In genomic region chr14:49579841-49580240, GRCh38 we compare ENCODE assay signal across 19 cellular contexts. TPM values are rescaled to one million over a fixed set of nuclear protein-coding genes. Genes with fewer than 3 reads are reported as not detected.
A peak's percentile ranks its signal among the peaks of the same experiment; 100 is the strongest.
DNase-seq lines count a peak whose midpoint lies in the region; ATAC-seq and TF ChIP-seq lines count a peak whose summit lies in the region.
"Had no signal": no experiment of that assay in that cellular context is flagged by ENCODE, and none has a peak within 500 bp of the region (broad histone marks: within the 10 kb centered on the region; RNA-seq: fewer than 3 reads in every experiment).

No MANE protein-coding gene starts in this region.

- intact Hi-C loops in activated CD8-positive, alpha-beta T cell treated with anti-CD3 and anti-CD28 coated beads for 36 hours (cut with micrococcal nuclease), result no loop called here
- intact Hi-C loops in Calu3 (cut with micrococcal nuclease; ENCODE audit: unreplicated experiment), result no loop called here
- intact Hi-C loops in activated T-helper 1 cell treated with anti-CD3 and anti-CD28 coated beads, Interleukin-12 subunit alpha, Interleukin-12 subunit beta, Interleukin-2, Interleukin-4 antibody, amounts not matched to agents 30 ng/mL and 10 ng/mL and 1 ng/mL, durations not matched to agents 14 hours and 24 hours and 36 hours (cut with micrococcal nuclease), result loop anchor here (10.0 kb wide), 1 partner anchor 1255 kb away; the partner anchor contains the start of gene NIN
- intact Hi-C loops in naive thymus-derived CD4-positive, alpha-beta T cell (cut with micrococcal nuclease), result loop anchor here (10.0 kb wide), 2 partner anchors 1515 to 1665 kb away; partner anchors contain the start of genes TMX1 (in 1 of the 2) and TRIM9 (in 1 of the 2)

- H3K27me3 Mint-ChIP-seq in activated CD8-positive, alpha-beta T cell treated with anti-CD3 and anti-CD28 coated beads for 36 hours, result no peaks in the 10 kb centered on the region
- no peaks in the 10 kb centered on the region for H3K27me3 Mint-ChIP-seq in activated CD8-positive, alpha-beta T cell treated with anti-CD3 and anti-CD28 coated beads, Interleukin-2, amount 10 ng/mL, durations not matched to agents 7 days and 5 days (ENCODE audit: low read depth)
- no peaks in the 10 kb centered on the region for H3K27me3 Mint-ChIP-seq in Calu3 (ENCODE audit: unreplicated experiment)
- no peaks in the 10 kb centered on the region for H3K27me3 Mint-ChIP-seq in activated T-helper 1 cell treated with anti-CD3 and anti-CD28 coated beads, Interleukin-12 subunit alpha, Interleukin-12 subunit beta, Interleukin-2, Interleukin-4 antibody, amounts not matched to agents 30 ng/mL and 10 ng/mL and 1 ng/mL, durations not matched to agents 14 hours and 24 hours and 36 hours (ENCODE audit: insufficient read depth)
- no peaks in the 10 kb centered on the region for H3K27me3 Mint-ChIP-seq in naive thymus-derived CD4-positive, alpha-beta T cell
- H3K27me3 Mint-ChIP-seq: naive B cell, progenitor cell of endocrine pancreas had no signal

- no peak for DNase-seq in activated CD8-positive, alpha-beta T cell treated with anti-CD3 and anti-CD28 coated beads for 36 hours
- no peak for DNase-seq in activated CD8-positive, alpha-beta T cell treated with anti-CD3 and anti-CD28 coated beads, Interleukin-2, amount 10 ng/mL, durations not matched to agents 7 days and 5 days
- DNase-seq in Calu3, result no peak
- no peak for DNase-seq in activated T-helper 1 cell treated with anti-CD3 and anti-CD28 coated beads, Interleukin-12 subunit alpha, Interleukin-12 subunit beta, Interleukin-2, Interleukin-4 antibody, amounts not matched to agents 30 ng/mL and 10 ng/mL and 1 ng/mL, durations not matched to agents 14 hours and 24 hours and 36 hours (ENCODE audit: low spot score)
- no peak for DNase-seq in naive thymus-derived CD4-positive, alpha-beta T cell
- no peak for DNase-seq in activated effector memory CD4-positive, alpha-beta T cell treated with Interleukin-2 at 50 U/mL for 16 hours
- DNase-seq: activated CD8-positive, alpha-beta memory T cell treated with anti-CD3 and anti-CD28 coated beads, Interleukin-2, amount 50 U/mL, for 48 hours; C1 segment of cervical spinal cord; gastrocnemius medialis; HCEC 1CT; naive B cell; NCI-H1417; SJCRH30; stimulated activated CD4-positive, alpha-beta T cell treated with anti-CD3 and anti-CD28 coated beads, Interleukin-4, amount 100 ng/mL, for 1 hour; T-helper 9 cell had no signal

- TF ChIP-seq CTCF in activated CD8-positive, alpha-beta T cell treated with anti-CD3 and anti-CD28 coated beads for 36 hours (IDR thresholded peaks at IDR 0.05), result no peak
- TF ChIP-seq CTCF in Calu3 (IDR thresholded peaks at IDR 0.05; ENCODE audit: unreplicated experiment), result no peak

- H3K9me3 Mint-ChIP-seq in activated CD8-positive, alpha-beta T cell treated with anti-CD3 and anti-CD28 coated beads for 36 hours, result no peaks in the 10 kb centered on the region
- no peaks in the 10 kb centered on the region for H3K9me3 Mint-ChIP-seq in activated CD8-positive, alpha-beta T cell treated with anti-CD3 and anti-CD28 coated beads, Interleukin-2, amount 10 ng/mL, durations not matched to agents 7 days and 5 days (ENCODE audit: insufficient read depth)
- H3K9me3 Mint-ChIP-seq in Calu3 (ENCODE audit: low read depth, unreplicated experiment), result no peaks in the 10 kb centered on the region
- no peaks in the 10 kb centered on the region for H3K9me3 Mint-ChIP-seq in activated T-helper 1 cell treated with anti-CD3 and anti-CD28 coated beads, Interleukin-12 subunit alpha, Interleukin-12 subunit beta, Interleukin-2, Interleukin-4 antibody, amounts not matched to agents 30 ng/mL and 10 ng/mL and 1 ng/mL, durations not matched to agents 14 hours and 24 hours and 36 hours
- H3K9me3 Mint-ChIP-seq in naive thymus-derived CD4-positive, alpha-beta T cell, result no peaks in the 10 kb centered on the region
- H3K9me3 Mint-ChIP-seq: naive B cell had no signal

- ATAC-seq in activated CD8-positive, alpha-beta T cell treated with anti-CD3 and anti-CD28 coated beads for 36 hours, result no peak
- no peak for ATAC-seq in activated CD8-positive, alpha-beta T cell treated with anti-CD3 and anti-CD28 coated beads, Interleukin-2, amount 10 ng/mL, durations not matched to agents 7 days and 5 days
- ATAC-seq in naive thymus-derived CD4-positive, alpha-beta T cell, result no peak
- ATAC-seq in HG03354 (IDR thresholded peaks at IDR 0.05; ENCODE audit: poor library complexity, severe bottlenecking, unreplicated experiment) (no peak), HG02938 (IDR thresholded peaks at IDR 0.05; ENCODE audit: unreplicated experiment) (no peak)
- ATAC-seq: activated CD4-positive, CD25-positive, alpha-beta regulatory T cell treated with anti-CD3 and anti-CD28 coated beads, Interleukin-2, amount 50 U/mL, for 24 hours; gastrocnemius medialis had no signal

- H3K36me3 Mint-ChIP-seq in activated CD8-positive, alpha-beta T cell treated with anti-CD3 and anti-CD28 coated beads for 36 hours (ENCODE audit: low read depth), result peaks cover 79% of the 10 kb centered on the region
- peaks cover 71% of the 10 kb centered on the region for H3K36me3 Mint-ChIP-seq in activated CD8-positive, alpha-beta T cell treated with anti-CD3 and anti-CD28 coated beads, Interleukin-2, amount 10 ng/mL, durations not matched to agents 7 days and 5 days (ENCODE audit: low read depth)
- peaks cover 59% of the 10 kb centered on the region for H3K36me3 Mint-ChIP-seq in Calu3 (ENCODE audit: insufficient read depth, unreplicated experiment)
- peaks cover 56% of the 10 kb centered on the region for H3K36me3 Mint-ChIP-seq in activated T-helper 1 cell treated with anti-CD3 and anti-CD28 coated beads, Interleukin-12 subunit alpha, Interleukin-12 subunit beta, Interleukin-2, Interleukin-4 antibody, amounts not matched to agents 30 ng/mL and 10 ng/mL and 1 ng/mL, durations not matched to agents 14 hours and 24 hours and 36 hours (ENCODE audit: low read depth)
- H3K36me3 Mint-ChIP-seq in naive thymus-derived CD4-positive, alpha-beta T cell, result peaks cover 7 to 54% (median 43%) of the 10 kb centered on the region in 5 donors

- H3K27me3 ChIP-seq in naive thymus-derived CD4-positive, alpha-beta T cell (ENCODE audit: control insufficient read depth in 2 of 2, insufficient read depth in 2 of 2, low read length in 2 of 2), result no peaks in the 10 kb centered on the region
- H3K27me3 ChIP-seq: gastrocnemius medialis, SJCRH30 had no signal

- no peak overlapping the region for H3K4me3 Mint-ChIP-seq in activated CD8-positive, alpha-beta T cell treated with anti-CD3 and anti-CD28 coated beads for 36 hours
- no peak overlapping the region for H3K4me3 Mint-ChIP-seq in activated CD8-positive, alpha-beta T cell treated with anti-CD3 and anti-CD28 coated beads, Interleukin-2, amount 10 ng/mL, durations not matched to agents 7 days and 5 days
- no peak overlapping the region for H3K4me3 Mint-ChIP-seq in Calu3 (ENCODE audit: low read depth, unreplicated experiment)
- H3K4me3 Mint-ChIP-seq in activated T-helper 1 cell treated with anti-CD3 and anti-CD28 coated beads, Interleukin-12 subunit alpha, Interleukin-12 subunit beta, Interleukin-2, Interleukin-4 antibody, amounts not matched to agents 30 ng/mL and 10 ng/mL and 1 ng/mL, durations not matched to agents 14 hours and 24 hours and 36 hours, result no peak overlapping the region
- peak overlapping the region in 2 of 10 donors; percentile 9 to 56 for H3K4me3 Mint-ChIP-seq in naive thymus-derived CD4-positive, alpha-beta T cell

- no TSS peak for BruUV-seq in Calu3 (replicated peaks; lab: Mats Ljungman, UMichigan)

- peaks cover 13 to 43% (median 16%) of the 10 kb centered on the region in 3 experiments for H3K36me3 ChIP-seq in naive thymus-derived CD4-positive, alpha-beta T cell (ENCODE audit: control insufficient read depth in 2 of 3, insufficient read depth in 3 of 3, low read length in 3 of 3)

- H3K4me1 Mint-ChIP-seq in activated CD8-positive, alpha-beta T cell treated with anti-CD3 and anti-CD28 coated beads for 36 hours (ENCODE audit: low read depth), result peaks cover 66% of the 10 kb centered on the region
- peaks cover 41% of the 10 kb centered on the region for H3K4me1 Mint-ChIP-seq in activated CD8-positive, alpha-beta T cell treated with anti-CD3 and anti-CD28 coated beads, Interleukin-2, amount 10 ng/mL, durations not matched to agents 7 days and 5 days (ENCODE audit: low read depth)
- peaks cover 33% of the 10 kb centered on the region for H3K4me1 Mint-ChIP-seq in Calu3 (ENCODE audit: low read depth, unreplicated experiment)
- H3K4me1 Mint-ChIP-seq in activated T-helper 1 cell treated with anti-CD3 and anti-CD28 coated beads, Interleukin-12 subunit alpha, Interleukin-12 subunit beta, Interleukin-2, Interleukin-4 antibody, amounts not matched to agents 30 ng/mL and 10 ng/mL and 1 ng/mL, durations not matched to agents 14 hours and 24 hours and 36 hours (ENCODE audit: low read depth), result peaks cover 50% of the 10 kb centered on the region
- H3K4me1 Mint-ChIP-seq in naive thymus-derived CD4-positive, alpha-beta T cell, result peaks cover 30 to 66% (median 63%) of the 10 kb centered on the region in 7 donors

- CTCF ChIA-PET in activated CD8-positive, alpha-beta T cell treated with anti-CD3 and anti-CD28 coated beads for 36 hours (lab: Charles Lee), result interaction anchor here (1.3 to 1.9 kb wide), 2 partner anchors 41 to 118 kb away, joined by 3 to 7 read pairs; partner anchors contain the start of genes MGAT2 and RPL36AL
- CTCF ChIA-PET in activated CD8-positive, alpha-beta T cell treated with anti-CD3 and anti-CD28 coated beads, Interleukin-2, amount 10 ng/mL, durations not matched to agents 7 days and 5 days (lab: Charles Lee), result interaction anchor here (1.5 kb wide), 1 partner anchor 118 kb away, joined by 6 read pairs; no protein-coding TSS in a partner anchor
- CTCF ChIA-PET in Calu3 (lab: Charles Lee), result no interaction called here
- CTCF ChIA-PET in naive thymus-derived CD4-positive, alpha-beta T cell (lab: Charles Lee), result no interaction called here

- H3K9me3 ChIP-seq in naive thymus-derived CD4-positive, alpha-beta T cell (ENCODE audit: control insufficient read depth in 2 of 3, low read length in 3 of 3), result no peaks in the 10 kb centered on the region
- H3K9me3 ChIP-seq: gastrocnemius medialis, SJCRH30 had no signal

- H3K27ac Mint-ChIP-seq in activated CD8-positive, alpha-beta T cell treated with anti-CD3 and anti-CD28 coated beads for 36 hours, result peak overlapping the region; percentile 23
- no peak overlapping the region for H3K27ac Mint-ChIP-seq in activated CD8-positive, alpha-beta T cell treated with anti-CD3 and anti-CD28 coated beads, Interleukin-2, amount 10 ng/mL, durations not matched to agents 7 days and 5 days
- peak overlapping the region; percentile 3 for H3K27ac Mint-ChIP-seq in Calu3 (ENCODE audit: unreplicated experiment)
- peak overlapping the region; percentile 4 for H3K27ac Mint-ChIP-seq in activated T-helper 1 cell treated with anti-CD3 and anti-CD28 coated beads, Interleukin-12 subunit alpha, Interleukin-12 subunit beta, Interleukin-2, Interleukin-4 antibody, amounts not matched to agents 30 ng/mL and 10 ng/mL and 1 ng/mL, durations not matched to agents 14 hours and 24 hours and 36 hours
- H3K27ac Mint-ChIP-seq in naive thymus-derived CD4-positive, alpha-beta T cell, result peak overlapping the region in 5 of 9 donors; percentile 3 to 48 (median 13)

- no peak overlapping the region for H3K27ac ChIP-seq in naive thymus-derived CD4-positive, alpha-beta T cell (ENCODE audit: low read depth, low read length)
- H3K27ac ChIP-seq: gastrocnemius medialis, SJCRH30 had no signal

- POLR2A ChIA-PET in activated CD8-positive, alpha-beta T cell treated with anti-CD3 and anti-CD28 coated beads for 36 hours (lab: Charles Lee), result interaction anchor here (0.6 to 1.0 kb wide), 2 partner anchors 20 to 102 kb away, joined by 3 read pairs; no protein-coding TSS in a partner anchor
- POLR2A ChIA-PET in activated CD8-positive, alpha-beta T cell treated with anti-CD3 and anti-CD28 coated beads, Interleukin-2, amount 10 ng/mL, durations not matched to agents 7 days and 5 days (lab: Charles Lee), result interaction anchor here (0.7 to 1.8 kb wide), 3 partner anchors 14 to 187 kb away, joined by 3 to 5 read pairs (median 4); partner anchors contain the start of genes MGAT2 and RPL36AL
- POLR2A ChIA-PET in naive thymus-derived CD4-positive, alpha-beta T cell (lab: Charles Lee), result interaction anchor here (0.6 to 1.3 kb wide), 3 partner anchors 41 to 842 kb away, joined by 3 to 5 read pairs (median 4); partner anchors contain the start of genes MGAT2 and RPL36AL

- H3K4me3 ChIP-seq in naive thymus-derived CD4-positive, alpha-beta T cell (ENCODE audit: low read length), result no peak overlapping the region
- H3K4me3 ChIP-seq: gastrocnemius medialis, SJCRH30 had no signal

- H3K4me1 ChIP-seq in naive thymus-derived CD4-positive, alpha-beta T cell (ENCODE audit: control insufficient read depth in 2 of 2, insufficient read depth in 2 of 2, low read length in 2 of 2), result peaks cover 16 to 19% of the 10 kb centered on the region in 2 donors
- H3K4me1 ChIP-seq: SJCRH30 had no signal

RNA-seq across cellular contexts. Expression of gene RPS29, which starts 6.3 kb away (rescaled TPM):
- total RNA-seq in activated CD8-positive, alpha-beta T cell treated with anti-CD3 and anti-CD28 coated beads for 36 hours, result 1,000 to 10,000 TPM; 2,041 to 2,284 TPM
- total RNA-seq in activated CD8-positive, alpha-beta T cell treated with anti-CD3 and anti-CD28 coated beads, Interleukin-2, amount 10 ng/mL, durations not matched to agents 7 days and 5 days, result 1,000 to 10,000 TPM; 1,224 to 1,602 TPM
- total RNA-seq in Calu3 (2022), result 948 and 1,051 TPM in 2 replicates
- total RNA-seq in activated T-helper 1 cell treated with anti-CD3 and anti-CD28 coated beads, Interleukin-12 subunit alpha, Interleukin-12 subunit beta, Interleukin-2, Interleukin-4 antibody, amounts not matched to agents 30 ng/mL and 10 ng/mL and 1 ng/mL, durations not matched to agents 14 hours and 24 hours and 36 hours, result 1,860 and 1,913 TPM in 2 replicates
- 1,000 to 10,000 TPM; 2,254 to 4,907 (median 2,729) TPM for total RNA-seq in naive thymus-derived CD4-positive, alpha-beta T cell
- polyA plus RNA-seq in naive thymus-derived CD4-positive, alpha-beta T cell, result over 10,000 TPM; 10,630 to 13,249 TPM

RNA-seq across cellular contexts. Expression of gene LRR1, which starts 18.9 kb away (rescaled TPM):
- 10 to 100 TPM; 44.3 to 46.4 TPM for total RNA-seq in activated CD8-positive, alpha-beta T cell treated with anti-CD3 and anti-CD28 coated beads for 36 hours
- 10 to 100 TPM; 63.1 to 65.0 TPM for total RNA-seq in activated CD8-positive, alpha-beta T cell treated with anti-CD3 and anti-CD28 coated beads, Interleukin-2, amount 10 ng/mL, durations not matched to agents 7 days and 5 days
- total RNA-seq in Calu3 (2022), result 27.3 and 30.5 TPM in 2 replicates
- total RNA-seq in activated T-helper 1 cell treated with anti-CD3 and anti-CD28 coated beads, Interleukin-12 subunit alpha, Interleukin-12 subunit beta, Interleukin-2, Interleukin-4 antibody, amounts not matched to agents 30 ng/mL and 10 ng/mL and 1 ng/mL, durations not matched to agents 14 hours and 24 hours and 36 hours, result 45.1 and 46.7 TPM in 2 replicates
- total RNA-seq in naive thymus-derived CD4-positive, alpha-beta T cell, result 10 to 100 TPM in 3 of 5 experiments, 1 to 10 TPM in 2; 7.5 to 39.7 (median 13.3) TPM
- polyA plus RNA-seq in naive thymus-derived CD4-positive, alpha-beta T cell, result 10 to 100 TPM; 12.0 to 14.2 TPM

RNA-seq across cellular contexts. Expression of gene RPL36AL, which starts 40.6 kb away (rescaled TPM):
- total RNA-seq in activated CD8-positive, alpha-beta T cell treated with anti-CD3 and anti-CD28 coated beads for 36 hours, result 100 to 1,000 TPM; 214 to 231 TPM
- total RNA-seq in activated CD8-positive, alpha-beta T cell treated with anti-CD3 and anti-CD28 coated beads, Interleukin-2, amount 10 ng/mL, durations not matched to agents 7 days and 5 days, result 100 to 1,000 TPM; 229 to 241 TPM
- 159 and 161 TPM in 2 replicates for total RNA-seq in Calu3 (2022)
- total RNA-seq in activated T-helper 1 cell treated with anti-CD3 and anti-CD28 coated beads, Interleukin-12 subunit alpha, Interleukin-12 subunit beta, Interleukin-2, Interleukin-4 antibody, amounts not matched to agents 30 ng/mL and 10 ng/mL and 1 ng/mL, durations not matched to agents 14 hours and 24 hours and 36 hours, result 224 and 237 TPM in 2 replicates
- total RNA-seq in naive thymus-derived CD4-positive, alpha-beta T cell, result 100 to 1,000 TPM; 177 to 429 (median 281) TPM
- polyA plus RNA-seq in naive thymus-derived CD4-positive, alpha-beta T cell, result 100 to 1,000 TPM; 468 to 686 TPM

RNA-seq across cellular contexts. Expression of gene MGAT2, which starts 40.8 kb away (rescaled TPM):
- 10 to 100 TPM; 30.2 to 32.7 TPM for total RNA-seq in activated CD8-positive, alpha-beta T cell treated with anti-CD3 and anti-CD28 coated beads for 36 hours
- 10 to 100 TPM; 55.1 to 57.4 TPM for total RNA-seq in activated CD8-positive, alpha-beta T cell treated with anti-CD3 and anti-CD28 coated beads, Interleukin-2, amount 10 ng/mL, durations not matched to agents 7 days and 5 days
- total RNA-seq in Calu3 (2022), result 39.3 and 45.8 TPM in 2 replicates
- 57.5 and 58.3 TPM in 2 replicates for total RNA-seq in activated T-helper 1 cell treated with anti-CD3 and anti-CD28 coated beads, Interleukin-12 subunit alpha, Interleukin-12 subunit beta, Interleukin-2, Interleukin-4 antibody, amounts not matched to agents 30 ng/mL and 10 ng/mL and 1 ng/mL, durations not matched to agents 14 hours and 24 hours and 36 hours
- 10 to 100 TPM; 16.8 to 69.3 (median 35.1) TPM for total RNA-seq in naive thymus-derived CD4-positive, alpha-beta T cell
- polyA plus RNA-seq in naive thymus-derived CD4-positive, alpha-beta T cell, result 10 to 100 TPM; 16.5 to 24.5 TPM

RNA-seq across cellular contexts. Expression of gene DNAAF2, which starts 55.2 kb away (rescaled TPM):
- total RNA-seq in activated CD8-positive, alpha-beta T cell treated with anti-CD3 and anti-CD28 coated beads for 36 hours, result 10 to 100 TPM; 10.4 to 11.0 TPM
- total RNA-seq in activated CD8-positive, alpha-beta T cell treated with anti-CD3 and anti-CD28 coated beads, Interleukin-2, amount 10 ng/mL, durations not matched to agents 7 days and 5 days, result 10 to 100 TPM in 1 of 2 experiments, 1 to 10 TPM in 1; 9.3 to 10.2 TPM
- total RNA-seq in Calu3 (2022), result 11.3 and 13.2 TPM in 2 replicates
- 12.8 and 12.9 TPM in 2 replicates for total RNA-seq in activated T-helper 1 cell treated with anti-CD3 and anti-CD28 coated beads, Interleukin-12 subunit alpha, Interleukin-12 subunit beta, Interleukin-2, Interleukin-4 antibody, amounts not matched to agents 30 ng/mL and 10 ng/mL and 1 ng/mL, durations not matched to agents 14 hours and 24 hours and 36 hours
- total RNA-seq in naive thymus-derived CD4-positive, alpha-beta T cell, result 10 to 100 TPM in 2 of 5 experiments, 1 to 10 TPM in 3; 7.1 to 15.8 (median 9.0) TPM
- polyA plus RNA-seq in naive thymus-derived CD4-positive, alpha-beta T cell, result 10 to 100 TPM; 10.1 to 15.7 TPM

Comparison
In these comparisons a context has a peak if more than half of its experiments do, and no peak if none do; other contexts are left out.
1. CTCF ChIA-PET loops: an anchor here in activated CD8-positive, alpha-beta T cell treated with anti-CD3 and anti-CD28 coated beads for 36 hours (1.3 to 1.9 kb wide) and activated CD8-positive, alpha-beta T cell treated with anti-CD3 and anti-CD28 coated beads, Interleukin-2, amount 10 ng/mL, durations not matched to agents 7 days and 5 days (1.5 kb wide); none called in Calu3 and naive thymus-derived CD4-positive, alpha-beta T cell.
2. intact Hi-C loops: an anchor here in activated T-helper 1 cell treated with anti-CD3 and anti-CD28 coated beads, Interleukin-12 subunit alpha, Interleukin-12 subunit beta, Interleukin-2, Interleukin-4 antibody, amounts not matched to agents 30 ng/mL and 10 ng/mL and 1 ng/mL, durations not matched to agents 14 hours and 24 hours and 36 hours (10.0 kb wide) and naive thymus-derived CD4-positive, alpha-beta T cell (10.0 kb wide); none called in activated CD8-positive, alpha-beta T cell treated with anti-CD3 and anti-CD28 coated beads for 36 hours and Calu3.